Comparison of ENCODE assay signal across 26 cellular contexts in the genomic region with DNA sequence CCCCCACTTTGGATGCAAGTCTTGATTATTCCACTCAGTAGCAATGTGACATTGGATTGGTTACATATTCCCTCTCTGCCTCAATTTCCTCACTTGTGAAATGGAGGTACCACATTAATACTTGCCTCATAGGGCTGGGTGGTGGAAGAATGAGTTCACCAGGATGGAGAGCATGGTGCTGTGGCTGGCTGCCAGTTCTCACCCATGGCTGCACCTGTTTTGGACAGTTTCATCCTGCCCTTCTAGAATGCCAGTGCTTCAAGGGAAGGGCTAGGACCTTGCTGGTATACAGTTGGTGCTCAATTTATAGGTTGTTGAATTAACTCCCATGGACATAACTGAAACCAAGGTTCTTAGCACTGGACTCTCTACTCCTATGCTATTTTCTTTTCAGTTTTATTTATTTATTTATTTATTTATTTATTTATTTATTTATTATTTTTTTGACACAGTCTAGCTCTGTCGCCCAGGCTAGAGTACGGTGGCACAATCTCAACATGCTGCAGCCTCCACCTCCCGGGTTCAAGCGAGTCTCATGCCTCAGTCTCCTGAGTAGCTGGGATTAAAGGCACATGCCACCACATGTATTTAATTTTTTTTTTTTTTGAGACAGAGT.
"Had no signal": no experiment of that assay in that cellular context is flagged by ENCODE, and none has a peak within 500 bp of the region (broad histone marks: within the 10 kb centered on the region; RNA-seq: fewer than 3 reads in every experiment).

No MANE protein-coding gene starts in this region.

- H3K4me3 Mint-ChIP-seq: activated B cell treated with CpG ODN at 0.5 μM for 24 hours; activated CD4-positive, alpha-beta memory T cell treated with anti-CD3 and anti-CD28 coated beads, Interleukin-2, amount 10 ng/mL, durations not matched to agents 7 days and 5 days; activated CD4-positive, alpha-beta T cell treated with anti-CD3 and anti-CD28 coated beads, Interleukin-2, amount 10 ng/mL, durations not matched to agents 7 days and 5 days; activated naive CD8-positive, alpha-beta T cell treated with anti-CD3 and anti-CD28 coated beads, Interleukin-2, amount 50 U/mL, for 24 hours; activated T-cell treated with anti-CD3 and anti-CD28 coated beads, Interleukin-2, amount 50 U/mL, for 4 hours; central memory CD8-positive, alpha-beta T cell; T-helper 17 cell had no signal

- H3K27me3 ChIP-seq: ascending aorta, body of pancreas had no signal

- H3K27ac ChIP-seq: ascending aorta, body of pancreas had no signal

- H3K27ac Mint-ChIP-seq: activated B cell treated with CpG ODN at 0.5 μM for 24 hours; activated CD4-positive, alpha-beta memory T cell treated with anti-CD3 and anti-CD28 coated beads, Interleukin-2, amount 10 ng/mL, durations not matched to agents 7 days and 5 days; activated CD4-positive, alpha-beta T cell treated with anti-CD3 and anti-CD28 coated beads, Interleukin-2, amount 10 ng/mL, durations not matched to agents 7 days and 5 days; activated naive CD4-positive, alpha-beta T cell treated with anti-CD3 and anti-CD28 coated beads, Interleukin-2, amount 50 U/mL, for 72 hours; activated naive CD8-positive, alpha-beta T cell treated with anti-CD3 and anti-CD28 coated beads, Interleukin-2, amount 50 U/mL, for 24 hours; T-helper 17 cell had no signal

- H3K4me1 Mint-ChIP-seq: central memory CD8-positive, alpha-beta T cell had no signal

- ATAC-seq: activated naive CD4-positive, alpha-beta T cell treated with anti-CD3 and anti-CD28 coated beads, Interleukin-2, amount 50 U/mL, for 72 hours; activated naive CD8-positive, alpha-beta T cell treated with anti-CD3 and anti-CD28 coated beads, Interleukin-2, amount 50 U/mL, for 24 hours; activated T-cell treated with anti-CD3 and anti-CD28 coated beads, Interleukin-2, amount 50 U/mL, for 4 hours; body of pancreas; PC-3; T-helper 17 cell had no signal

- DNase-seq: activated B cell treated with CpG ODN at 0.5 μM for 24 hours; activated CD4-positive, alpha-beta memory T cell treated with anti-CD3 and anti-CD28 coated beads, Interleukin-2, amount 10 ng/mL, durations not matched to agents 7 days and 5 days; activated CD4-positive, alpha-beta T cell treated with anti-CD3 and anti-CD28 coated beads, Interleukin-2, amount 10 ng/mL, durations not matched to agents 7 days and 5 days; activated effector memory CD4-positive, alpha-beta T cell treated with anti-CD3 and anti-CD28 coated beads, Interleukin-2, amount 50 U/mL, for 16 hours; activated naive CD4-positive, alpha-beta T cell treated with Interleukin-2 at 50 U/mL for 16 hours; activated naive CD8-positive, alpha-beta T cell treated with anti-CD3 and anti-CD28 coated beads, Interleukin-2, amount 50 U/mL, for 24 hours; activated T-cell treated with anti-CD3 and anti-CD28 coated beads, Interleukin-2, amount 50 U/mL, for 4 hours; amniotic stem cell; body of pancreas; Karpas-422; MM.1S; NCI-H1105 treated with DMSO at 0.1 percent for 48 hours; NCI-H1436 treated with DMSO at 0.1 percent for 48 hours; NCI-H187; NCI-H2081; NCI-H510A treated with DMSO at 0.1 percent for 48 hours; NCI-H69; PC-3; SIG-M5; T-helper 17 cell; T-helper 9 cell had no signal

- H3K4me3 ChIP-seq: ascending aorta, body of pancreas had no signal

- H3K9me3 ChIP-seq: ascending aorta, body of pancreas had no signal

- H3K36me3 ChIP-seq: ascending aorta had no signal

- H3K36me3 Mint-ChIP-seq: activated naive CD4-positive, alpha-beta T cell treated with anti-CD3 and anti-CD28 coated beads, Interleukin-2, amount 50 U/mL, for 72 hours had no signal

- FAIRE-seq: bronchial epithelial cell, TTC549 had no signal

- H3K9me3 Mint-ChIP-seq: activated B cell treated with CpG ODN at 0.5 μM for 24 hours; activated CD4-positive, alpha-beta memory T cell treated with anti-CD3 and anti-CD28 coated beads, Interleukin-2, amount 10 ng/mL, durations not matched to agents 7 days and 5 days; activated CD4-positive, alpha-beta T cell treated with anti-CD3 and anti-CD28 coated beads, Interleukin-2, amount 10 ng/mL, durations not matched to agents 7 days and 5 days; activated naive CD4-positive, alpha-beta T cell treated with anti-CD3 and anti-CD28 coated beads, Interleukin-2, amount 50 U/mL, for 72 hours; activated naive CD8-positive, alpha-beta T cell treated with anti-CD3 and anti-CD28 coated beads, Interleukin-2, amount 50 U/mL, for 24 hours; activated T-cell treated with anti-CD3 and anti-CD28 coated beads, Interleukin-2, amount 50 U/mL, for 4 hours; central memory CD8-positive, alpha-beta T cell had no signal
